16 cellular contexts compared by ENCODE assay signal in genomic region chr16:88351521-88352101, GRCh38.
"Had no signal": no experiment of that assay in that cellular context is flagged by ENCODE, and none has a peak within 500 bp of the region (broad histone marks: within the 10 kb centered on the region; RNA-seq: fewer than 3 reads in every experiment).

No MANE protein-coding gene starts in this region.

- H3K27ac ChIP-seq: dorsolateral prefrontal cortex, left lung, skin epidermis, tibial nerve had no signal

- DNase-seq: activated B cell treated with CpG ODN at 0.5 μM for 24 hours; activated CD4-positive, alpha-beta memory T cell treated with anti-CD3 and anti-CD28 coated beads for 36 hours; activated CD4-positive, alpha-beta T cell treated with anti-CD3 and anti-CD28 coated beads for 4 hours; hippocampal formation; islet precursor cell; mesenchymal stem cell; naive thymus-derived CD4-positive, alpha-beta T cell; stimulated activated CD4-positive, alpha-beta T cell treated with anti-CD3 and anti-CD28 coated beads, Interleukin-15, amount 100 ng/mL, for 24 hours; stimulated activated CD4-positive, alpha-beta T cell treated with anti-CD3 and anti-CD28 coated beads, Interleukin-2, amount 100 ng/mL, for 48 hours had no signal

- H3K27me3 ChIP-seq: dorsolateral prefrontal cortex, left lung, tibial nerve had no signal

- H3K4me3 ChIP-seq: dorsolateral prefrontal cortex, left lung, skin epidermis, tibial nerve had no signal

- H3K27ac Mint-ChIP-seq: activated B cell treated with CpG ODN at 0.5 μM for 24 hours; activated CD4-positive, alpha-beta memory T cell treated with anti-CD3 and anti-CD28 coated beads for 36 hours; activated naive CD8-positive, alpha-beta T cell; naive thymus-derived CD4-positive, alpha-beta T cell; stimulated activated naive CD8-positive, alpha-beta T cell treated with anti-CD3 and anti-CD28 coated beads, Interleukin-15, Interleukin-2, amounts not matched to agents 100 ng/mL and 50 ng/mL, for 24 hours had no signal

- H3K4me3 Mint-ChIP-seq: activated B cell treated with CpG ODN at 0.5 μM for 24 hours; activated CD4-positive, alpha-beta memory T cell treated with anti-CD3 and anti-CD28 coated beads for 36 hours; activated naive CD8-positive, alpha-beta T cell; naive thymus-derived CD4-positive, alpha-beta T cell; stimulated activated naive CD8-positive, alpha-beta T cell treated with anti-CD3 and anti-CD28 coated beads, Interleukin-15, Interleukin-2, amounts not matched to agents 100 ng/mL and 50 ng/mL, for 24 hours had no signal

- H3K9me3 ChIP-seq: left lung, tibial nerve had no signal

- FAIRE-seq: colon had no signal

- H3K9me3 Mint-ChIP-seq: activated B cell treated with CpG ODN at 0.5 μM for 24 hours; activated CD4-positive, alpha-beta memory T cell treated with anti-CD3 and anti-CD28 coated beads for 36 hours; stimulated activated naive CD8-positive, alpha-beta T cell treated with anti-CD3 and anti-CD28 coated beads, Interleukin-15, Interleukin-2, amounts not matched to agents 100 ng/mL and 50 ng/mL, for 24 hours had no signal

- H3K36me3 Mint-ChIP-seq: activated CD4-positive, alpha-beta memory T cell treated with anti-CD3 and anti-CD28 coated beads for 36 hours; activated naive CD8-positive, alpha-beta T cell; naive thymus-derived CD4-positive, alpha-beta T cell had no signal

- H3K27me3 Mint-ChIP-seq: activated B cell treated with CpG ODN at 0.5 μM for 24 hours; activated naive CD8-positive, alpha-beta T cell; naive thymus-derived CD4-positive, alpha-beta T cell; stimulated activated naive CD8-positive, alpha-beta T cell treated with anti-CD3 and anti-CD28 coated beads, Interleukin-15, Interleukin-2, amounts not matched to agents 100 ng/mL and 50 ng/mL, for 24 hours had no signal

- H3K4me1 ChIP-seq: left lung, tibial nerve had no signal

- ATAC-seq: left lung; naive thymus-derived CD4-positive, alpha-beta T cell had no signal

- H3K36me3 ChIP-seq: left lung, tibial nerve had no signal
